ENCODE assay signal across 1 cellular context in genomic region chr5:35248843-35249780, GRCh38.
TF ChIP-seq lines count a peak whose summit lies in the region.

No MANE protein-coding gene starts in this region.

TF ChIP-seq in WTC11, 78 proteins besides CTCF, POLR2A, EP300 and RAD21 (continued from another document):
- TF ChIP-seq, protein P1, sequence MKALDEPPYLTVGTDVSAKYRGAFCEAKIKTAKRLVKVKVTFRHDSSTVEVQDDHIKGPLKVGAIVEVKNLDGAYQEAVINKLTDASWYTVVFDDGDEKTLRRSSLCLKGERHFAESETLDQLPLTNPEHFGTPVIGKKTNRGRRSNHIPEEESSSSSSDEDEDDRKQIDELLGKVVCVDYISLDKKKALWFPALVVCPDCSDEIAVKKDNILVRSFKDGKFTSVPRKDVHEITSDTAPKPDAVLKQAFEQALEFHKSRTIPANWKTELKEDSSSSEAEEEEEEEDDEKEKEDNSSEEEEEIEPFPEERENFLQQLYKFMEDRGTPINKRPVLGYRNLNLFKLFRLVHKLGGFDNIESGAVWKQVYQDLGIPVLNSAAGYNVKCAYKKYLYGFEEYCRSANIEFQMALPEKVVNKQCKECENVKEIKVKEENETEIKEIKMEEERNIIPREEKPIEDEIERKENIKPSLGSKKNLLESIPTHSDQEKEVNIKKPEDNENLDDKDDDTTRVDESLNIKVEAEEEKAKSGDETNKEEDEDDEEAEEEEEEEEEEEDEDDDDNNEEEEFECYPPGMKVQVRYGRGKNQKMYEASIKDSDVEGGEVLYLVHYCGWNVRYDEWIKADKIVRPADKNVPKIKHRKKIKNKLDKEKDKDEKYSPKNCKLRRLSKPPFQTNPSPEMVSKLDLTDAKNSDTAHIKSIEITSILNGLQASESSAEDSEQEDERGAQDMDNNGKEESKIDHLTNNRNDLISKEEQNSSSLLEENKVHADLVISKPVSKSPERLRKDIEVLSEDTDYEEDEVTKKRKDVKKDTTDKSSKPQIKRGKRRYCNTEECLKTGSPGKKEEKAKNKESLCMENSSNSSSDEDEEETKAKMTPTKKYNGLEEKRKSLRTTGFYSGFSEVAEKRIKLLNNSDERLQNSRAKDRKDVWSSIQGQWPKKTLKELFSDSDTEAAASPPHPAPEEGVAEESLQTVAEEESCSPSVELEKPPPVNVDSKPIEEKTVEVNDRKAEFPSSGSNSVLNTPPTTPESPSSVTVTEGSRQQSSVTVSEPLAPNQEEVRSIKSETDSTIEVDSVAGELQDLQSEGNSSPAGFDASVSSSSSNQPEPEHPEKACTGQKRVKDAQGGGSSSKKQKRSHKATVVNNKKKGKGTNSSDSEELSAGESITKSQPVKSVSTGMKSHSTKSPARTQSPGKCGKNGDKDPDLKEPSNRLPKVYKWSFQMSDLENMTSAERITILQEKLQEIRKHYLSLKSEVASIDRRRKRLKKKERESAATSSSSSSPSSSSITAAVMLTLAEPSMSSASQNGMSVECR (CRISPR knock-in tag; IDR thresholded peaks at IDR 0.05; ENCODE audit: borderline replicate concordance): no peak
- no peak for TF ChIP-seq ZNF138 (CRISPR knock-in tag; conservative IDR thresholded peaks at IDR 0.05)
- TF ChIP-seq CREM (CRISPR knock-in tag; IDR thresholded peaks at IDR 0.05): no peak
- TF ChIP-seq, protein P2, sequence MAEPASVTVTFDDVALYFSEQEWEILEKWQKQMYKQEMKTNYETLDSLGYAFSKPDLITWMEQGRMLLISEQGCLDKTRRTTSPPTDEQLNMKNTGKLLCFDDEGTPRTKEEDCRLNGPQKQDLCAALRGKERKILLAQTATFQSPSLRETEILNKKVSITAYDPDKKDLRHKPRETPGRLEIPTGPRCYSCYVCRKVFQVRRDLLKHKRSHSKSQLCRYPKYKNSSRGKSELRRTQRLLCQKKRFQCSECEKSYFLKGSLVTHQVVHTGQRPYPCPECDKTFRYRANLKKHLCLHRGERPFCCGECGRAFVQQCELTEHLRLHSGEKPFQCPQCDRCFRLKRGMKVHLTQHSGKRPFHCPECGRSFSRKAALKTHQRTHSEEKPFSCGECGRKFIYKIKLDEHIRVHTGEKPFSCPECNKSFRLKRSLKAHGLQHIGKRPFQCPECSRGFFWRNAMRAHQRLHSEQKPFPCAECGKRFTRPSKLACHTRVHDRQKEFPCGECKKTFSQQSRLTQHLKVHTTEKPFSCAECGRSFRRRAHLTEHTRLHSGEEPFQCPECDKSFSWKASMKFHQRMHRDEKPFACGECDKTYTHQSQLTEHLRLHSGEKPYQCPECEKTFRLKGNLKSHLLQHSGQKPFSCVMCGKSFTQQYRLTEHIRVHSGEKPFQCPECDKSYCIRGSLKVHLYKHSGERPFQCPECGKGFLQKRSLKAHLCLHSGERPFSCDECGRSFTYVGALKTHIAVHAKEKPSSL (CRISPR knock-in tag; conservative IDR thresholded peaks at IDR 0.05): no peak
- TF ChIP-seq GABPB1 (CRISPR knock-in tag; IDR thresholded peaks at IDR 0.05): no peak
- no peak for TF ChIP-seq SOX15 (CRISPR knock-in tag; IDR thresholded peaks at IDR 0.05)
- no peak for TF ChIP-seq GTF2I (CRISPR knock-in tag; conservative IDR thresholded peaks at IDR 0.05)
- TF ChIP-seq ETV6 (CRISPR knock-in tag; IDR thresholded peaks at IDR 0.05): no peak
- no peak for TF ChIP-seq ZNF416 (CRISPR knock-in tag; IDR thresholded peaks at IDR 0.05)
- no peak for TF ChIP-seq MYBL2 (CRISPR knock-in tag; IDR thresholded peaks at IDR 0.05)
- no peak for TF ChIP-seq AFF4 (CRISPR knock-in tag; IDR thresholded peaks at IDR 0.05; ENCODE audit: borderline replicate concordance)
